Comparison of ENCODE assay signal across 1 cellular context in genomic region chr6:24766685-24767462, GRCh38.
TF ChIP-seq lines count a peak whose summit lies in the region.

No MANE protein-coding gene starts in this region.

TF ChIP-seq in K562, 482 proteins besides CTCF, POLR2A, EP300 and RAD21:
- no peak for TF ChIP-seq ZNF280B (CRISPR knock-in tag; IDR thresholded peaks at IDR 0.05)
- no peak for TF ChIP-seq ARHGAP35 (IDR thresholded peaks at IDR 0.05; ENCODE audit: partially characterized antibody)
- TF ChIP-seq, protein P1, sequence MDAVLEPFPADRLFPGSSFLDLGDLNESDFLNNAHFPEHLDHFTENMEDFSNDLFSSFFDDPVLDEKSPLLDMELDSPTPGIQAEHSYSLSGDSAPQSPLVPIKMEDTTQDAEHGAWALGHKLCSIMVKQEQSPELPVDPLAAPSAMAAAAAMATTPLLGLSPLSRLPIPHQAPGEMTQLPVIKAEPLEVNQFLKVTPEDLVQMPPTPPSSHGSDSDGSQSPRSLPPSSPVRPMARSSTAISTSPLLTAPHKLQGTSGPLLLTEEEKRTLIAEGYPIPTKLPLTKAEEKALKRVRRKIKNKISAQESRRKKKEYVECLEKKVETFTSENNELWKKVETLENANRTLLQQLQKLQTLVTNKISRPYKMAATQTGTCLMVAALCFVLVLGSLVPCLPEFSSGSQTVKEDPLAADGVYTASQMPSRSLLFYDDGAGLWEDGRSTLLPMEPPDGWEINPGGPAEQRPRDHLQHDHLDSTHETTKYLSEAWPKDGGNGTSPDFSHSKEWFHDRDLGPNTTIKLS (IDR thresholded peaks at IDR 0.05; ENCODE audit: borderline replicate concordance, low read depth) = no peak
- TF ChIP-seq TFAM (CRISPR knock-in tag; conservative IDR thresholded peaks at IDR 0.05) = no peak
- TF ChIP-seq ZBTB49 (CRISPR knock-in tag; IDR thresholded peaks at IDR 0.05; ENCODE audit: borderline replicate concordance) = no peak
- TF ChIP-seq SMC3 (conservative IDR thresholded peaks at IDR 0.05; ENCODE audit: insufficient read depth, low read depth, low read length) = peak; percentile 39; the same call in 1 of the 2 replicates
- TF ChIP-seq GTF2F1 (IDR thresholded peaks at IDR 0.05; ENCODE audit: low read depth, low read length) = no peak
- TF ChIP-seq, protein P2, sequence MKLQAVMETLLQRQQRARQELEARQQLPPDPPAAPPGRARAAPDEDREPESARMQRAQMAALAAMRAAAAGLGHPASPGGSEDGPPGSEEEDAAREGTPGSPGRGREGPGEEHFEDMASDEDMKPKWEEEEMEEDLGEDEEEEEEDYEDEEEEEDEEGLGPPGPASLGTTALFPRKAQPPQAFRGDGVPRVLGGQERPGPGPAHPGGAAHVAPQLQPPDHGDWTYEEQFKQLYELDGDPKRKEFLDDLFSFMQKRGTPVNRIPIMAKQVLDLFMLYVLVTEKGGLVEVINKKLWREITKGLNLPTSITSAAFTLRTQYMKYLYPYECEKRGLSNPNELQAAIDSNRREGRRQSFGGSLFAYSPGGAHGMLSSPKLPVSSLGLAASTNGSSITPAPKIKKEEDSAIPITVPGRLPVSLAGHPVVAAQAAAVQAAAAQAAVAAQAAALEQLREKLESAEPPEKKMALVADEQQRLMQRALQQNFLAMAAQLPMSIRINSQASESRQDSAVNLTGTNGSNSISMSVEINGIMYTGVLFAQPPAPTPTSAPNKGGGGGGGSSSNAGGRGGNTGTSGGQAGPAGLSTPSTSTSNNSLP (IDR thresholded peaks at IDR 0.05; ENCODE audit: borderline replicate concordance, low read depth, low read length) = peak; percentile 82; the same call in 1 of the 2 replicates
- TF ChIP-seq, protein P3, sequence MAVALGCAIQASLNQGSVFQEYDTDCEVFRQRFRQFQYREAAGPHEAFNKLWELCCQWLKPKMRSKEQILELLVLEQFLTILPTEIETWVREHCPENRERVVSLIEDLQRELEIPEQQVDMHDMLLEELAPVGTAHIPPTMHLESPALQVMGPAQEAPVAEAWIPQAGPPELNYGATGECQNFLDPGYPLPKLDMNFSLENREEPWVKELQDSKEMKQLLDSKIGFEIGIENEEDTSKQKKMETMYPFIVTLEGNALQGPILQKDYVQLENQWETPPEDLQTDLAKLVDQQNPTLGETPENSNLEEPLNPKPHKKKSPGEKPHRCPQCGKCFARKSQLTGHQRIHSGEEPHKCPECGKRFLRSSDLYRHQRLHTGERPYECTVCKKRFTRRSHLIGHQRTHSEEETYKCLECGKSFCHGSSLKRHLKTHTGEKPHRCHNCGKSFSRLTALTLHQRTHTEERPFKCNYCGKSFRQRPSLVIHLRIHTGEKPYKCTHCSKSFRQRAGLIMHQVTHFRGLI (CRISPR knock-in tag; IDR thresholded peaks at IDR 0.05) = no peak
- no peak for TF ChIP-seq ATF7 (IDR thresholded peaks at IDR 0.05)
- no peak for TF ChIP-seq HNRNPLL (IDR thresholded peaks at IDR 0.05; ENCODE audit: low read depth, low read length, poor library complexity, severe bottlenecking)
- TF ChIP-seq ZNF41 (CRISPR knock-in tag; conservative IDR thresholded peaks at IDR 0.05) = no peak
- TF ChIP-seq ZNF121 (CRISPR knock-in tag; conservative IDR thresholded peaks at IDR 0.05) = peak; percentile 79
- no peak for TF ChIP-seq ZNF766 (CRISPR knock-in tag; conservative IDR thresholded peaks at IDR 0.05)
- no peak for TF ChIP-seq HDAC1 (IDR thresholded peaks at IDR 0.05)
- no peak for TF ChIP-seq NR0B1 (IDR thresholded peaks at IDR 0.05; ENCODE audit: partially characterized antibody)
- TF ChIP-seq, protein P4, sequence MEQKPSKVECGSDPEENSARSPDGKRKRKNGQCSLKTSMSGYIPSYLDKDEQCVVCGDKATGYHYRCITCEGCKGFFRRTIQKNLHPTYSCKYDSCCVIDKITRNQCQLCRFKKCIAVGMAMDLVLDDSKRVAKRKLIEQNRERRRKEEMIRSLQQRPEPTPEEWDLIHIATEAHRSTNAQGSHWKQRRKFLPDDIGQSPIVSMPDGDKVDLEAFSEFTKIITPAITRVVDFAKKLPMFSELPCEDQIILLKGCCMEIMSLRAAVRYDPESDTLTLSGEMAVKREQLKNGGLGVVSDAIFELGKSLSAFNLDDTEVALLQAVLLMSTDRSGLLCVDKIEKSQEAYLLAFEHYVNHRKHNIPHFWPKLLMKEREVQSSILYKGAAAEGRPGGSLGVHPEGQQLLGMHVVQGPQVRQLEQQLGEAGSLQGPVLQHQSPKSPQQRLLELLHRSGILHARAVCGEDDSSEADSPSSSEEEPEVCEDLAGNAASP (IDR thresholded peaks at IDR 0.05) = no peak
- TF ChIP-seq ZFP36 (IDR thresholded peaks at IDR 0.05; ENCODE audit: low read depth, low read length, partially characterized antibody) = no peak
- TF ChIP-seq ARID3B (CRISPR knock-in tag; IDR thresholded peaks at IDR 0.05; ENCODE audit: borderline replicate concordance) = no peak
- TF ChIP-seq SIN3A (IDR thresholded peaks at IDR 0.05; ENCODE audit: borderline replicate concordance in 2 of 2, control insufficient read depth in 1 of 2, low read depth in 2 of 2, low read length in 2 of 2) = no peak
- TF ChIP-seq L3MBTL2 (IDR thresholded peaks at IDR 0.05) = no peak
- no peak for TF ChIP-seq ZKSCAN3 (CRISPR knock-in tag; IDR thresholded peaks at IDR 0.05)
- no peak for TF ChIP-seq PHB2 (IDR thresholded peaks at IDR 0.05; ENCODE audit: low read depth)
- no peak for TF ChIP-seq BDP1 (IDR thresholded peaks at IDR 0.05; ENCODE audit: insufficient read depth, insufficient read length)
- TF ChIP-seq, protein P5, sequence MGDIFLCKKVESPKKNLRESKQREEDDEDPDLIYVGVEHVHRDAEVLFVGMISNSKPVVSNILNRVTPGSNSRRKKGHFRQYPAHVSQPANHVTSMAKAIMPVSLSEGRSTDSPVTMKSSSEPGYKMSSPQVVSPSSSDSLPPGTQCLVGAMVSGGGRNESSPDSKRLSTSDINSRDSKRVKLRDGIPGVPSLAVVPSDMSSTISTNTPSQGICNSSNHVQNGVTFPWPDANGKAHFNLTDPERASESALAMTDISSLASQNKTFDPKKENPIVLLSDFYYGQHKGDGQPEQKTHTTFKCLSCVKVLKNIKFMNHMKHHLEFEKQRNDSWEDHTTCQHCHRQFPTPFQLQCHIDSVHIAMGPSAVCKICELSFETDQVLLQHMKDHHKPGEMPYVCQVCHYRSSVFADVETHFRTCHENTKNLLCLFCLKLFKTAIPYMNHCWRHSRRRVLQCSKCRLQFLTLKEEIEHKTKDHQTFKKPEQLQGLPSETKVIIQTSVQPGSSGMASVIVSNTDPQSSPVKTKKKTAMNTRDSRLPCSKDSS (IDR thresholded peaks at IDR 0.05; ENCODE audit: low read depth, partially characterized antibody) = no peak
- no peak for TF ChIP-seq MAFK (IDR thresholded peaks at IDR 0.05; ENCODE audit: low read length)
- TF ChIP-seq SRSF9 (IDR thresholded peaks at IDR 0.05; ENCODE audit: borderline replicate concordance, low read depth, low read length) = no peak
- TF ChIP-seq SOX6 (IDR thresholded peaks at IDR 0.05) = no peak
- no peak for TF ChIP-seq ZBTB2 (IDR thresholded peaks at IDR 0.05)
- no peak for TF ChIP-seq GTF2B (IDR thresholded peaks at IDR 0.05; ENCODE audit: extremely low read depth, insufficient read length)
- peak; percentile 74 for TF ChIP-seq DEAF1 (CRISPR knock-in tag; IDR thresholded peaks at IDR 0.05)
- TF ChIP-seq HDAC2 (IDR thresholded peaks at IDR 0.05) = no peak
- no peak for TF ChIP-seq NFE2 (IDR thresholded peaks at IDR 0.05; ENCODE audit: low read depth)
